24 cellular contexts compared by ENCODE assay signal in genomic region chr7:14639801-14640200, GRCh38.
DNase-seq lines count a peak whose midpoint lies in the region; ATAC-seq and TF ChIP-seq lines count a peak whose summit lies in the region.
"Had no signal": no experiment of that assay in that cellular context is flagged by ENCODE, and none has a peak within 500 bp of the region (broad histone marks: within the 10 kb centered on the region; RNA-seq: fewer than 3 reads in every experiment).

No MANE protein-coding gene starts in this region.

- peaks cover 0 to 3% of the 10 kb centered on the region in 2 donors for H3K36me3 Mint-ChIP-seq in activated T-cell treated with anti-CD3 and anti-CD28 coated beads, Interleukin-2, amount 50 U/mL, for 72 hours (ENCODE audit: insufficient read depth in 2 of 2)
- H3K36me3 Mint-ChIP-seq: activated naive CD8-positive, alpha-beta T cell treated with anti-CD3 and anti-CD28 coated beads, Interleukin-2, amount 10 ng/mL, durations not matched to agents 7 days and 5 days; memory B cell had no signal

- peaks cover 0 to 8% (median 2%) of the 10 kb centered on the region in 4 donors for H3K9me3 ChIP-seq in upper lobe of left lung

- no peaks in the 10 kb centered on the region for H3K27me3 ChIP-seq in upper lobe of left lung
- H3K27me3 ChIP-seq: hepatocyte, transverse colon had no signal

- H3K27me3 Mint-ChIP-seq in activated T-cell treated with anti-CD3 and anti-CD28 coated beads, Interleukin-2, amount 50 U/mL, for 72 hours (ENCODE audit: low read depth) = no peaks in the 10 kb centered on the region
- H3K27me3 Mint-ChIP-seq: activated naive CD8-positive, alpha-beta T cell treated with anti-CD3 and anti-CD28 coated beads, Interleukin-2, amount 10 ng/mL, durations not matched to agents 7 days and 5 days; B cell; brain; memory B cell; naive thymus-derived CD4-positive, alpha-beta T cell; stimulated activated naive CD8-positive, alpha-beta T cell treated with anti-CD3 and anti-CD28 coated beads, Interleukin-15, Interleukin-2, amounts not matched to agents 100 ng/mL and 50 ng/mL, for 24 hours had no signal

- no peak overlapping the region for H3K27ac Mint-ChIP-seq in activated T-cell treated with anti-CD3 and anti-CD28 coated beads, Interleukin-2, amount 50 U/mL, for 72 hours
- H3K27ac Mint-ChIP-seq: activated naive CD8-positive, alpha-beta T cell treated with anti-CD3 and anti-CD28 coated beads, Interleukin-2, amount 10 ng/mL, durations not matched to agents 7 days and 5 days; B cell; brain; memory B cell; naive thymus-derived CD4-positive, alpha-beta T cell; stimulated activated naive CD8-positive, alpha-beta T cell treated with anti-CD3 and anti-CD28 coated beads, Interleukin-15, Interleukin-2, amounts not matched to agents 100 ng/mL and 50 ng/mL, for 24 hours had no signal

- no peak for TF ChIP-seq CTCF in upper lobe of left lung (IDR thresholded peaks at IDR 0.05)

- WGBS in upper lobe of left lung, 2 donors = 46 to 50% methylated on average over 1 of the region's 1 CpG

- no peak for TF ChIP-seq EP300 in upper lobe of left lung (IDR thresholded peaks at IDR 0.05)

- no peaks in the 10 kb centered on the region for H3K4me1 Mint-ChIP-seq in activated T-cell treated with anti-CD3 and anti-CD28 coated beads, Interleukin-2, amount 50 U/mL, for 72 hours (ENCODE audit: low read depth)
- H3K4me1 Mint-ChIP-seq: activated naive CD8-positive, alpha-beta T cell treated with anti-CD3 and anti-CD28 coated beads, Interleukin-2, amount 10 ng/mL, durations not matched to agents 7 days and 5 days; B cell; memory B cell; naive thymus-derived CD4-positive, alpha-beta T cell had no signal

- no peaks in the 10 kb centered on the region for H3K36me3 ChIP-seq in upper lobe of left lung
- H3K36me3 ChIP-seq: transverse colon had no signal

- H3K27ac ChIP-seq in upper lobe of left lung = no peak overlapping the region
- H3K27ac ChIP-seq: coronary artery, hepatocyte, parathyroid adenoma had no signal

- TF ChIP-seq POLR2A in upper lobe of left lung (IDR thresholded peaks at IDR 0.05) = no peak

- H3K4me3 ChIP-seq in upper lobe of left lung = no peak overlapping the region
- H3K4me3 ChIP-seq: coronary artery, hepatocyte, transverse colon had no signal

- in situ Hi-C loops in T47D (cut with HindIII; ENCODE audit: low pct_unique_long_range_greater_than_20kb, low sequenced_read_pairs) = no loop called here

- ATAC-seq in upper lobe of left lung (ENCODE audit: low FRiP score in 2 of 2) = peak; percentile 39 to 83
- no peak for ATAC-seq in activated T-cell treated with anti-CD3 and anti-CD28 coated beads, Interleukin-2, amount 50 U/mL, for 72 hours (replicated peaks in 1 of 2)
- ATAC-seq: activated CD4-positive, CD25-positive, alpha-beta regulatory T cell treated with anti-CD3 and anti-CD28 coated beads, Interleukin-2, amount 50 U/mL, for 24 hours; naive thymus-derived CD4-positive, alpha-beta T cell had no signal

- DNase-seq in NCI-H1417 (lab: John Stamatoyannopoulos, UW) = peak in 2 of 3 experiments; percentile 24 to 66
- DNase-seq in NCI-H1417 treated with DMSO at 0.1 percent for 48 hours (lab: John Stamatoyannopoulos, UW) = no peak
- peak; percentile 68 for DNase-seq in NCI-H510A (lab: John Stamatoyannopoulos, UW)
- DNase-seq in T47D (ENCODE audit: low read depth in 1 of 2, low spot score in 1 of 2) = peak; percentile 21 to 94
- DNase-seq in upper lobe of left lung = no peak
- no peak for DNase-seq in ecto neural progenitor cell (ENCODE audit: low spot score)
- DNase-seq in middle frontal gyrus (ENCODE audit: extremely low spot score, low spot score) = no peak
- no peak for DNase-seq in activated T-cell treated with anti-CD3 and anti-CD28 coated beads, Interleukin-2, amount 50 U/mL, for 72 hours
- DNase-seq: 8988T; activated naive CD8-positive, alpha-beta T cell treated with anti-CD3 and anti-CD28 coated beads, Interleukin-2, amount 10 ng/mL, durations not matched to agents 7 days and 5 days; KG1; naive thymus-derived CD4-positive, alpha-beta T cell; NCI-H1436 treated with DMSO at 0.1 percent for 48 hours; stimulated activated CD4-positive, alpha-beta T cell treated with anti-CD3 and anti-CD28 coated beads, Interleukin-2, amount 100 ng/mL, for 24 hours; T1000; transverse colon had no signal

- H3K4me1 ChIP-seq in upper lobe of left lung = peaks cover 0 to 4% (median 0%) of the 10 kb centered on the region in 4 donors
- H3K4me1 ChIP-seq: parathyroid adenoma had no signal

- H3K4me3 Mint-ChIP-seq in activated T-cell treated with anti-CD3 and anti-CD28 coated beads, Interleukin-2, amount 50 U/mL, for 72 hours = no peak overlapping the region
- H3K4me3 Mint-ChIP-seq: activated naive CD8-positive, alpha-beta T cell treated with anti-CD3 and anti-CD28 coated beads, Interleukin-2, amount 10 ng/mL, durations not matched to agents 7 days and 5 days; B cell; brain; memory B cell; naive thymus-derived CD4-positive, alpha-beta T cell; stimulated activated naive CD8-positive, alpha-beta T cell treated with anti-CD3 and anti-CD28 coated beads, Interleukin-15, Interleukin-2, amounts not matched to agents 100 ng/mL and 50 ng/mL, for 24 hours had no signal

- H3K9me3 Mint-ChIP-seq in activated T-cell treated with anti-CD3 and anti-CD28 coated beads, Interleukin-2, amount 50 U/mL, for 72 hours = peaks cover 3 to 10% of the 10 kb centered on the region in 2 donors

Comparison
In these comparisons a context has a peak if more than half of its experiments do, and no peak if none do; other contexts are left out.
1. DNase-seq: peak in NCI-H1417 (2 of 3), NCI-H510A (single experiment) and T47D (2 of 2); none in NCI-H1417 treated with DMSO at 0.1 percent for 48 hours (single experiment), upper lobe of left lung (0 of 2), ecto neural progenitor cell (single experiment), middle frontal gyrus (single experiment) and activated T-cell treated with anti-CD3 and anti-CD28 coated beads, Interleukin-2, amount 50 U/mL, for 72 hours (0 of 2).
2. ATAC-seq: peak in upper lobe of left lung (2 of 2); none in activated T-cell treated with anti-CD3 and anti-CD28 coated beads, Interleukin-2, amount 50 U/mL, for 72 hours (0 of 2).